1 cellular context compared by ENCODE assay signal in genomic region chr7:136914016-136914415, GRCh38.
TF ChIP-seq lines count a peak whose summit lies in the region.

No MANE protein-coding gene starts in this region.

TF ChIP-seq in HepG2, 621 proteins besides CTCF, POLR2A, EP300 and RAD21 (continued from another document):
- TF ChIP-seq CEBPB (IDR thresholded peaks at IDR 0.05; ENCODE audit: borderline replicate concordance, low read depth, low read length) (peak; percentile 94), CEBPG (CRISPR knock-in tag; IDR thresholded peaks at IDR 0.05) (peak; percentile 60; the same call in 1 of the 2 replicates)
TF ChIP-seq in HepG2: peak in this region for 2.
